In genomic region chr7:87234949-87235348, GRCh38 we compare ENCODE assay signal across 25 cellular contexts. TPM values are rescaled to one million over a fixed set of nuclear protein-coding genes. Genes with fewer than 3 reads are reported as not detected.
DNase-seq lines count a peak whose midpoint lies in the region; ATAC-seq, FAIRE-seq and TF ChIP-seq lines count a peak whose summit lies in the region.
"Had no signal": no experiment of that assay in that cellular context is flagged by ENCODE, and none has a peak within 500 bp of the region (broad histone marks: within the 10 kb centered on the region; RNA-seq: fewer than 3 reads in every experiment).

No MANE protein-coding gene starts in this region.

- peak; percentile 93 for ATAC-seq in PC-3
- ATAC-seq in GM19455 (IDR thresholded peaks at IDR 0.05; ENCODE audit: unreplicated experiment): no peak
- ATAC-seq: activated CD8-positive, alpha-beta T cell treated with anti-CD3 and anti-CD28 coated beads, Interleukin-2, amount 10 ng/mL, durations not matched to agents 7 days and 5 days; GM23338; lower lobe of right lung; mucosa of descending colon; stimulated activated naive B cell treated with anti-CD40 and anti-IgM and Interleukin-4, amounts not matched to agents 10 μg/mL and 1 μg/mL and 100 μg/mL, for 72 hours; T-cell had no signal

- H2BK120ac ChIP-seq in mesenchymal stem cell (ENCODE audit: low read depth, low read length): no peak overlapping the region

- no peaks in the 10 kb centered on the region for H3K27me3 ChIP-seq in PC-3 (ENCODE audit: low read length)
- H3K27me3 ChIP-seq in mesenchymal stem cell (ENCODE audit: control insufficient read depth in 1 of 2, insufficient read depth in 1 of 2, low read length in 2 of 2): peaks cover 0 to 7% of the 10 kb centered on the region in 2 experiments
- H3K27me3 ChIP-seq: testis, vagina had no signal

- no peaks in the 10 kb centered on the region for H3K79me1 ChIP-seq in mesenchymal stem cell (replicated peaks; ENCODE audit: low read length, poor library complexity, severe bottlenecking)

- TF ChIP-seq CTCF in PC-3 (conservative IDR thresholded peaks at IDR 0.05; ENCODE audit: low read depth, low read length): no peak
- TF ChIP-seq CTCF in choroid plexus epithelial cell (conservative IDR thresholded peaks at IDR 0.05; ENCODE audit: low read depth, low read length): no peak

- no peak overlapping the region for H3K18ac ChIP-seq in mesenchymal stem cell (ENCODE audit: low read depth in 1 of 2, low read length in 2 of 2)

- H3K14ac ChIP-seq in mesenchymal stem cell (ENCODE audit: low read length in 2 of 2): no peak overlapping the region

- H3K9me3 ChIP-seq in PC-3 (ENCODE audit: low read length): no peaks in the 10 kb centered on the region
- H3K9me3 ChIP-seq in mesenchymal stem cell (ENCODE audit: control insufficient read depth, low read length): no peaks in the 10 kb centered on the region
- H3K9me3 ChIP-seq: lower lobe of right lung, mucosa of descending colon, testis, vagina had no signal

- CTCF ChIA-PET in PC-3 (lab: Charles Lee): no interaction called here

- 0 out of 2 replicates have a peak overlapping the region, but pooled peaks have one; percentile 18 for H3K4me2 ChIP-seq in PC-3 (ENCODE audit: low read length)
- H3K4me2 ChIP-seq in mesenchymal stem cell (ENCODE audit: low read length, poor library complexity, severe bottlenecking): no peak overlapping the region
- H3K4me2 ChIP-seq: GM23338, smooth muscle cell had no signal

- H3K4me3 ChIP-seq in PC-3 (ENCODE audit: low read length): no peak overlapping the region
- H3K4me3 ChIP-seq in choroid plexus epithelial cell (ENCODE audit: low read depth, low read length): no peak overlapping the region
- no peak overlapping the region for H3K4me3 ChIP-seq in mesenchymal stem cell (ENCODE audit: insufficient read depth in 1 of 2, low read depth in 1 of 2, low read length in 2 of 2)
- H3K4me3 ChIP-seq: GM23338, lower lobe of right lung, mucosa of descending colon, smooth muscle cell, testis, vagina had no signal

- H2BK12ac ChIP-seq in mesenchymal stem cell (ENCODE audit: low read length in 2 of 2): no peak overlapping the region

- peak; percentile 13 for FAIRE-seq in GM12891 (lab: Jason Lieb, UNC)

- no peak overlapping the region for H2BK5ac ChIP-seq in mesenchymal stem cell (ENCODE audit: low read depth, low read length, poor library complexity, severe bottlenecking)

- H3K23ac ChIP-seq in mesenchymal stem cell (ENCODE audit: low read length in 2 of 2): no peak overlapping the region

- no peaks in the 10 kb centered on the region for H4K20me1 ChIP-seq in PC-3 (ENCODE audit: low read length)

- intact Hi-C loops in PC-3 (cut with micrococcal nuclease) (loop anchor here (1.0 to 5.0 kb wide), 3 partner anchors 43 to 309 kb away; partner anchors contain the start of gene DMTF1), head of caudate nucleus (cut with DNase I) (loop anchor here (5.0 kb wide), 1 partner anchor 308 kb away; no protein-coding TSS in a partner anchor)

- no peaks in the 10 kb centered on the region for H3K36me3 ChIP-seq in PC-3 (ENCODE audit: low read depth, low read length)
- no peaks in the 10 kb centered on the region for H3K36me3 ChIP-seq in mesenchymal stem cell (ENCODE audit: control insufficient read depth in 1 of 2, insufficient read depth in 2 of 2, low read depth in 1 of 2, low read length in 2 of 2)
- H3K36me3 ChIP-seq: lower lobe of right lung, vagina had no signal

- DNase-seq in GM12891 (ENCODE audit: insufficient read length, low spot score): no peak
- peak; percentile 67 for DNase-seq in PC-3
- DNase-seq in choroid plexus epithelial cell (ENCODE audit: low read depth): peak; percentile 65
- DNase-seq in mesenchymal stem cell: peak; percentile 32
- DNase-seq in head of caudate nucleus: no peak
- no peak for DNase-seq in HuH-7.5 (ENCODE audit: low spot score)
- DNase-seq: activated CD4-positive, CD25-positive, alpha-beta regulatory T cell treated with anti-CD3 and anti-CD28 coated beads, Interleukin-2, amount 50 U/mL, for 72 hours; activated CD8-positive, alpha-beta T cell treated with anti-CD3 and anti-CD28 coated beads, Interleukin-2, amount 10 ng/mL, durations not matched to agents 7 days and 5 days; activated naive CD4-positive, alpha-beta T cell; activated T-cell treated with anti-CD3 and anti-CD28 coated beads, Interleukin-2, amount 50 U/mL, for 1 hour; central memory CD4-positive, alpha-beta T cell; KG1; lower lobe of right lung; mucosa of descending colon; MV-4-11; NCI-H146; NCI-H510A treated with DMSO at 0.1 percent for 48 hours; SHP77 treated with DMSO at 0.1 percent for 48 hours; stimulated activated naive B cell treated with anti-CD40 and anti-IgM and Interleukin-4, amounts not matched to agents 10 μg/mL and 1 μg/mL and 100 μg/mL, for 72 hours; T-cell; testis had no signal

- POLR2A ChIA-PET in PC-3 (lab: Charles Lee; ENCODE audit: unreplicated experiment): no interaction called here

- no peak overlapping the region for H2AK5ac ChIP-seq in mesenchymal stem cell (ENCODE audit: low read length, severe bottlenecking)

- no TSS peak for BruUV-seq in PC-3 (replicated peaks; lab: Mats Ljungman, UMichigan)

- H2AFZ ChIP-seq in PC-3 (ENCODE audit: low read length) (no peak overlapping the region), mesenchymal stem cell (ENCODE audit: low read depth, low read length) (no peak overlapping the region)
- H2AFZ ChIP-seq: GM23338 had no signal

- H3K9ac ChIP-seq in PC-3 (ENCODE audit: low read length) (no peak overlapping the region), mesenchymal stem cell (ENCODE audit: low read length) (no peak overlapping the region)

- H3K4me1 ChIP-seq in PC-3 (ENCODE audit: insufficient read depth, low read length) (peaks cover 12% of the 10 kb centered on the region), mesenchymal stem cell (ENCODE audit: control insufficient read depth, insufficient read depth, low read depth, low read length) (peaks cover 3% of the 10 kb centered on the region)
- H3K4me1 ChIP-seq: lower lobe of right lung, testis, vagina had no signal

- no peak overlapping the region for H4K91ac ChIP-seq in mesenchymal stem cell (ENCODE audit: low read length)

- no peak overlapping the region for H4K8ac ChIP-seq in mesenchymal stem cell (ENCODE audit: low read length)

- H2BK15ac ChIP-seq in mesenchymal stem cell (ENCODE audit: low read depth, poor library complexity, severe bottlenecking): no peak overlapping the region

- H3K27ac ChIP-seq in PC-3 (ENCODE audit: low read length) (no peak overlapping the region), mesenchymal stem cell (ENCODE audit: low read length, poor library complexity, severe bottlenecking) (no peak overlapping the region)
- H3K27ac ChIP-seq: lower lobe of right lung, testis, vagina had no signal

- no peak for TF ChIP-seq POLR2A in GM12891 (IDR thresholded peaks at IDR 0.05; ENCODE audit: low read depth, low read length)

- no peaks in the 10 kb centered on the region for H3F3A ChIP-seq in PC-3 (ENCODE audit: low read length, unreplicated experiment)

- H3K4ac ChIP-seq in mesenchymal stem cell (ENCODE audit: low read depth in 1 of 2, low read length in 2 of 2): no peak overlapping the region

- no peaks in the 10 kb centered on the region for H3K79me2 ChIP-seq in PC-3 (ENCODE audit: low read length)

- H3K9me2 ChIP-seq in PC-3 (replicated peaks; ENCODE audit: low read length): no peaks in the 10 kb centered on the region

TF ChIP-seq in GM12891, 5 proteins besides CTCF, POLR2A, EP300 and RAD21:
- no peak for TF ChIP-seq POU2F2 (IDR thresholded peaks at IDR 0.05; ENCODE audit: low read depth, low read length)

RNA-seq across cellular contexts. Expression of gene TMEM243, which starts 15.4 kb away (rescaled TPM):
- polyA plus RNA-seq in GM12891 (2012; ENCODE audit: low read depth, missing spikeins): 90.1 TPM
- total RNA-seq in PC-3 (2014; rRNA removed): 16.6 and 18.8 TPM in 2 replicates
- 32.0 TPM for polyA plus RNA-seq in mesenchymal stem cell (2013, experiment 1 of 2)
- polyA plus RNA-seq in mesenchymal stem cell (2013, experiment 2 of 2): 34.5 TPM

Comparison
In these comparisons a context has a peak if more than half of its experiments do, and no peak if none do; other contexts are left out.
1. DNase-seq: peak in PC-3 (single experiment), choroid plexus epithelial cell (single experiment) and mesenchymal stem cell (single experiment); none in GM12891 (single experiment), head of caudate nucleus (0 of 42) and HuH-7.5 (single experiment).